8 cellular contexts compared by ENCODE assay signal in the genomic region with DNA sequence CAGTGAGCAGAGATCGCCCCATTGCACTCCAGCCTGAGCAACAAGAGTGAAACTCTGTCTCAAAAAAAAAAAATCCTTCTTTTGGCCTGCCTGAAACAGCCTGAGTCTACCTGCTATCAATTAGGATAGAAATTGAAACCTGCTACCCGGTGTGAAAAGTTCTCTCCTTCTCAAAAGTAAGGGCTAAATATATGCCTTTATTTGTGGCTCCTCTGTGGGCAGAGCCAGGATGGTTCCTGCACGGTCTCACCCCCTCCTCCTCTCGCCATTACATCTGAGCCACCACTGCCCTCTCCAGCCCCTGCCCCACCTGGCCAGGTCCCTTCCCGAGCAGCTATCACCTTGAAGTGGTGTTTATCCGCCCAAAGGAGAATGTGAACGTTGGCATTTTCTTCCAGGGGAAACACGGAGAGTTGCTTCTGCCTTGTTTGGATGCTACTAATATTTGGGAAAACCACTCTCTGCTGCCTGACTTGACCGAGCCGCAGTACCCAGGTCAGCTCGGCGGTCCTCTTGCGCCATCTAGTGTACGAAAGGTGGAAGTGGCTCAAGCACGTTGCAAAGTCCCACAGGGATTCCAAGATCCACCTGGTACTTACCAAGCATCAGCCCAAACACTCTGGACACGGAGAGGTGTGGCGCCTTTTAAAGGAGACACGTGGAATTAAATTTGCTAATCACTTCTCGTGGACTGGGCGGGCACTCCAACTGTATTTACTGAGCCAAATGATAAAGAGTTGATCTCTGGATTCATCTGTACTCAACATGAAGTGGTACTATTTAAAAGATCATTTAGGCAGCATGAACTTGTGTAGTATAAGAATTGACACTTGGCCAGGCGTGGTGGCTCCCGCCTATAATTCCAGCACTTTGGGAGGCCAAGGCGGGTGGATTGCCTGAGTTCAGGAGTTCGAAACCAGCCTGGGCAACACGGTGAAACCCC. TPM values are rescaled to one million over a fixed set of nuclear protein-coding genes. Genes with fewer than 3 reads are reported as not detected.
A peak's percentile ranks its signal among the peaks of the same experiment; 100 is the strongest.
DNase-seq lines count a peak whose midpoint lies in the region; ATAC-seq and TF ChIP-seq lines count a peak whose summit lies in the region.

No MANE protein-coding gene starts in this region.

- no peaks in the 10 kb centered on the region for H3K27me3 ChIP-seq in PC-3 (ENCODE audit: low read length)

- no peak overlapping the region for H3K27ac ChIP-seq in PC-3 (ENCODE audit: low read length)

- TF ChIP-seq CTCF in PC-3 (conservative IDR thresholded peaks at IDR 0.05; ENCODE audit: low read depth, low read length) (peak; percentile 97), nephron (IDR thresholded peaks at IDR 0.05; ENCODE audit: unreplicated experiment in 3 of 3) (peak; percentile 89 to 95 (median 92))

- no peaks in the 10 kb centered on the region for H3K9me3 ChIP-seq in PC-3 (ENCODE audit: low read length)

- no peaks in the 10 kb centered on the region for H3K9me2 ChIP-seq in PC-3 (replicated peaks; ENCODE audit: low read length)

- H3K4me2 ChIP-seq in PC-3 (ENCODE audit: low read length): no peak overlapping the region

- no peaks in the 10 kb centered on the region for H3K4me1 ChIP-seq in PC-3 (ENCODE audit: insufficient read depth, low read length)

- POLR2A ChIA-PET in PC-3 (lab: Charles Lee; ENCODE audit: unreplicated experiment): interaction anchor here (0.7 kb wide), 1 partner anchor 180 kb away, joined by 5 read pairs; no protein-coding TSS in a partner anchor

- no peaks in the 10 kb centered on the region for H3F3A ChIP-seq in PC-3 (ENCODE audit: low read length, unreplicated experiment)

- H3K79me2 ChIP-seq in PC-3 (ENCODE audit: low read length): no peaks in the 10 kb centered on the region

- ATAC-seq in GM18909 (IDR thresholded peaks at IDR 0.05; ENCODE audit: poor library complexity, unreplicated experiment) (peak; percentile 71), PC-3 (peak; percentile 97)
- peak; percentile 83 for ATAC-seq in stimulated activated naive CD8-positive, alpha-beta T cell treated with anti-CD3 and anti-CD28 coated beads, Interleukin-15, Interleukin-2, amounts not matched to agents 100 U/mL and 50 U/mL, for 24 hours

- DNase-seq in AG08395 (ENCODE audit: low spot score) (peak; percentile 90), PC-3 (peak; percentile 89), activated T-cell treated with anti-CD3 and anti-CD28 coated beads for 48 hours (ENCODE audit: low read depth) (peak; percentile 49), fibroblast of gingiva (ENCODE audit: low read depth) (peak; percentile 66)
- peak; percentile 34 for DNase-seq in Jurkat, Clone E6-1 (ENCODE audit: low read depth, low spot score)
- peak; percentile 65 for DNase-seq in stimulated activated naive CD8-positive, alpha-beta T cell treated with anti-CD3 and anti-CD28 coated beads, Interleukin-15, Interleukin-2, amounts not matched to agents 100 U/mL and 50 U/mL, for 24 hours

- 0 out of 2 replicates have a peak overlapping the region, but pooled peaks have one; percentile 48 for H2AFZ ChIP-seq in PC-3 (ENCODE audit: low read length)

- peaks cover 7% of the 10 kb centered on the region for H3K4me1 Mint-ChIP-seq in nephron

- no peaks in the 10 kb centered on the region for H4K20me1 ChIP-seq in PC-3 (ENCODE audit: low read length)

- H3K36me3 ChIP-seq in PC-3 (ENCODE audit: low read depth, low read length): no peaks in the 10 kb centered on the region

- peak overlapping the region in 1 of 3 experiments; percentile 32 for H3K27ac Mint-ChIP-seq in nephron

- H3K9me3 Mint-ChIP-seq in nephron: no peaks in the 10 kb centered on the region

- no peak overlapping the region for H3K4me3 ChIP-seq in Jurkat, Clone E6-1 (ENCODE audit: low read length)
- no peak overlapping the region for H3K4me3 ChIP-seq in PC-3 (ENCODE audit: low read length)

- no TSS peak for BruUV-seq in PC-3 (replicated peaks; lab: Mats Ljungman, UMichigan)

- H3K27me3 Mint-ChIP-seq in nephron (ENCODE audit: low read depth): peaks cover 4% of the 10 kb centered on the region

- CTCF ChIA-PET in PC-3 (lab: Charles Lee): interaction anchor here (0.6 to 1.0 kb wide), 2 partner anchors 54 to 167 kb away, joined by 3 to 4 read pairs; no protein-coding TSS in a partner anchor

- H3K4me3 Mint-ChIP-seq in nephron: no peak overlapping the region

- no peak overlapping the region for H3K9ac ChIP-seq in PC-3 (ENCODE audit: low read length)

- H3K36me3 Mint-ChIP-seq in nephron (ENCODE audit: low read depth): peaks cover 1% of the 10 kb centered on the region

- intact Hi-C loops in PC-3 (cut with micrococcal nuclease): loop anchor here (1.0 to 10.0 kb wide), 8 partner anchors 84 to 1335 kb away; no protein-coding TSS in a partner anchor

RNA-seq across cellular contexts. Expression of gene SETD4, which starts 31.9 kb away (rescaled TPM):
- polyA plus RNA-seq in Jurkat, Clone E6-1 (2012; ENCODE audit: insufficient read depth, insufficient read length): 14.8 TPM
- total RNA-seq in PC-3 (2014; rRNA removed): 12.5 and 17.0 TPM in 2 replicates

RNA-seq across cellular contexts. Expression of gene CBR1, which starts 41.4 kb away (rescaled TPM):
- not detected for polyA plus RNA-seq in Jurkat, Clone E6-1 (2012; ENCODE audit: insufficient read depth, insufficient read length)
- 297 and 343 TPM in 2 replicates for total RNA-seq in PC-3 (2014; rRNA removed)

Comparison
In these comparisons a context has a peak if more than half of its experiments do, and no peak if none do; other contexts are left out.
1. DNase-seq: peak in every context shown above with its lines; median percentile 90 in AG08395; 89 in PC-3; 66 in fibroblast of gingiva; 65 in stimulated activated naive CD8-positive, alpha-beta T cell treated with anti-CD3 and anti-CD28 coated beads, Interleukin-15, Interleukin-2, amounts not matched to agents 100 U/mL and 50 U/mL, for 24 hours; 49 in activated T-cell treated with anti-CD3 and anti-CD28 coated beads for 48 hours; 34 in Jurkat, Clone E6-1.